19 cellular contexts compared by ENCODE assay signal in genomic region chr3:127492426-127492825, GRCh38.
DNase-seq lines count a peak whose midpoint lies in the region; ATAC-seq, FAIRE-seq and TF ChIP-seq lines count a peak whose summit lies in the region.
"Had no signal": no experiment of that assay in that cellular context is flagged by ENCODE, and none has a peak within 500 bp of the region (broad histone marks: within the 10 kb centered on the region; RNA-seq: fewer than 3 reads in every experiment).

No MANE protein-coding gene starts in this region.

- no peak for FAIRE-seq in H1 (lab: Jason Lieb, UNC)
- FAIRE-seq: A549, GM12892, GM18507 had no signal

- H3K79me1 ChIP-seq in H1 (ENCODE audit: low read depth, low read length): no peaks in the 10 kb centered on the region

- no peak for TF ChIP-seq EP300 in H1 (IDR thresholded peaks at IDR 0.05; ENCODE audit: borderline replicate concordance in 1 of 2, low read depth in 2 of 2, low read length in 2 of 2)

- no peak overlapping the region for H3K14ac ChIP-seq in H1 (ENCODE audit: insufficient read length)

- no peak for TF ChIP-seq RAD21 in H1 (IDR thresholded peaks at IDR 0.05 in 1 of 2, conservative IDR thresholded peaks at IDR 0.05 in 1 of 2; ENCODE audit: low read depth in 2 of 2, low read length in 2 of 2)

- H4K20me1 ChIP-seq in H1 (replicated peaks in 1 of 2; ENCODE audit: control insufficient read depth in 1 of 2, insufficient read depth in 2 of 2, low read length in 2 of 2): no peaks in the 10 kb centered on the region

- H4K8ac ChIP-seq in H1 (ENCODE audit: extremely low read depth, insufficient read depth, low read length): no peak overlapping the region

- H2AK5ac ChIP-seq in H1 (ENCODE audit: low read depth, low read length): no peak overlapping the region

- peak; percentile 44 for DNase-seq in activated CD4-positive, alpha-beta T cell treated with anti-CD3 and anti-CD28 coated beads, Interleukin-2, amount 10 ng/mL, durations not matched to agents 24 days and 14 days
- DNase-seq in activated CD4-positive, alpha-beta T cell treated with anti-CD3 and anti-CD28 coated beads, Interleukin-2, amount 50 U/mL, for 4 hours: no peak
- no peak for DNase-seq in H1 (ENCODE audit: low read depth in 1 of 2, low spot score in 2 of 2)
- peak; percentile 27 for DNase-seq in lung (ENCODE audit: low spot score)
- DNase-seq in activated CD4-positive, alpha-beta memory T cell treated with anti-CD3 and anti-CD28 coated beads, Interleukin-2, amount 10 ng/mL, durations not matched to agents 7 days and 5 days: no peak
- no peak for DNase-seq in KG1 (lab: John Stamatoyannopoulos, UW)
- DNase-seq: AML-193; CD4-positive, alpha-beta memory T cell; DMS153; DMS79; GDM1; H9 had no signal

- H3K9ac ChIP-seq in H1 (replicated peaks in 1 of 4; ENCODE audit: extremely low read depth in 1 of 4, low read depth in 3 of 4, low read length in 3 of 4): no peak overlapping the region

- H3K27me3 ChIP-seq in H1 (replicated peaks in 1 of 4; ENCODE audit: control insufficient read depth in 3 of 4, extremely low read depth in 1 of 4, insufficient read depth in 3 of 4, low read length in 3 of 4) (no peaks in the 10 kb centered on the region), lung (ENCODE audit: control insufficient read depth, insufficient read depth) (no peaks in the 10 kb centered on the region)

- intact Hi-C loops in activated CD4-positive, alpha-beta T cell treated with anti-CD3 and anti-CD28 coated beads, Interleukin-2, amount 10 ng/mL, durations not matched to agents 24 days and 14 days (cut with micrococcal nuclease): no loop called here

- H4K91ac ChIP-seq in H1 (replicated peaks; ENCODE audit: insufficient read length, low read length): peak overlapping the region; percentile 19

- no peak overlapping the region for H2BK5ac ChIP-seq in H1 (ENCODE audit: low read depth, low read length)

- no peaks in the 10 kb centered on the region for H3K4me1 Mint-ChIP-seq in activated CD4-positive, alpha-beta T cell treated with anti-CD3 and anti-CD28 coated beads, Interleukin-2, amount 10 ng/mL, durations not matched to agents 24 days and 14 days
- no peaks in the 10 kb centered on the region for H3K4me1 Mint-ChIP-seq in activated CD4-positive, alpha-beta memory T cell treated with anti-CD3 and anti-CD28 coated beads, Interleukin-2, amount 10 ng/mL, durations not matched to agents 7 days and 5 days
- H3K4me1 Mint-ChIP-seq: CD14-positive monocyte; CD4-positive, alpha-beta memory T cell had no signal

- no peak overlapping the region for H3K4me2 ChIP-seq in H1 (ENCODE audit: insufficient read depth in 1 of 2, low read depth in 2 of 2, low read length in 2 of 2)
- H3K4me2 ChIP-seq: A549, GM23338 had no signal

- peaks cover 8% of the 10 kb centered on the region for H3K27me3 Mint-ChIP-seq in activated CD4-positive, alpha-beta T cell treated with anti-CD3 and anti-CD28 coated beads, Interleukin-2, amount 10 ng/mL, durations not matched to agents 24 days and 14 days
- peaks cover 13% of the 10 kb centered on the region for H3K27me3 Mint-ChIP-seq in activated CD4-positive, alpha-beta memory T cell treated with anti-CD3 and anti-CD28 coated beads, Interleukin-2, amount 10 ng/mL, durations not matched to agents 7 days and 5 days

- no peak overlapping the region for H2AFZ ChIP-seq in H1 (ENCODE audit: low read length)
- H2AFZ ChIP-seq: GM23338 had no signal

- 88% methylated on average over 2 of the region's 2 CpGs; no CpG with 5 or more reads in 1 of the 2 experiments for WGBS in H1 (ENCODE audit: extremely low coverage in 1 of 2, insufficient coverage in 1 of 2, insufficient read length in 1 of 2, insufficient replicate concordance in 2 of 2, low coverage in 1 of 2, low lambda C conversion rate in 2 of 2, missing lambda C conversion rate in 1 of 2), 2 experiments
- WGBS in lung, 2 donors: 74 to 86% methylated on average over 2 of the region's 2 CpGs

- ATAC-seq in lung (ENCODE audit: insufficient read depth, low FRiP score) (no peak), HG03571 (IDR thresholded peaks at IDR 0.05; ENCODE audit: unreplicated experiment) (no peak)
- ATAC-seq: A549, GM23338 had no signal

- no peak for TF ChIP-seq POLR2A in H1 (IDR thresholded peaks at IDR 0.05; ENCODE audit: control extremely low read depth in 1 of 2, low read depth in 2 of 2, low read length in 2 of 2)

- H3K23ac ChIP-seq in H1 (ENCODE audit: insufficient read length): no peak overlapping the region

- no peaks in the 10 kb centered on the region for H3K9me3 Mint-ChIP-seq in activated CD4-positive, alpha-beta T cell treated with anti-CD3 and anti-CD28 coated beads, Interleukin-2, amount 10 ng/mL, durations not matched to agents 24 days and 14 days
- no peaks in the 10 kb centered on the region for H3K9me3 Mint-ChIP-seq in activated CD4-positive, alpha-beta memory T cell treated with anti-CD3 and anti-CD28 coated beads, Interleukin-2, amount 10 ng/mL, durations not matched to agents 7 days and 5 days

- no peak overlapping the region for H4K5ac ChIP-seq in H1 (ENCODE audit: insufficient read length, low read depth, low read length)

- no peak overlapping the region for H3K56ac ChIP-seq in H1 (replicated peaks; ENCODE audit: insufficient read length, low read depth, low read length)

- H3K9me3 ChIP-seq in H1 (ENCODE audit: insufficient read depth in 2 of 2, low read depth in 1 of 2, low read length in 1 of 2) (peaks cover 16 to 24% of the 10 kb centered on the region in 2 experiments), lung (ENCODE audit: control insufficient read depth in 2 of 2, insufficient read depth in 1 of 2, low read length in 1 of 2) (no peaks in the 10 kb centered on the region)
- H3K9me3 ChIP-seq: A549 had no signal

- no peaks in the 10 kb centered on the region for H3K23me2 ChIP-seq in H1 (ENCODE audit: low read depth, low read length)

- H3K36me3 ChIP-seq in H1 (ENCODE audit: control insufficient read depth in 2 of 4, insufficient read depth in 4 of 4, low read length in 3 of 4) (peaks cover 0 to 4% (median 2%) of the 10 kb centered on the region in 4 experiments; a peak in 2 of 8 replicates), lung (ENCODE audit: control insufficient read depth in 2 of 2, insufficient read depth in 2 of 2, low read length in 2 of 2) (no peaks in the 10 kb centered on the region)

- no peak overlapping the region for H3K18ac ChIP-seq in H1 (ENCODE audit: extremely low read depth, low read length)

- POLR2A ChIA-PET in H1 (lab: Charles Lee; ENCODE audit: partially characterized antibody): no interaction called here
- POLR2A ChIA-PET in activated CD4-positive, alpha-beta memory T cell treated with anti-CD3 and anti-CD28 coated beads, Interleukin-2, amount 10 ng/mL, durations not matched to agents 7 days and 5 days (lab: Charles Lee): no interaction called here

- CTCF ChIA-PET in H1 (lab: Charles Lee; ENCODE audit: partially characterized antibody): no interaction called here
- CTCF ChIA-PET in activated CD4-positive, alpha-beta memory T cell treated with anti-CD3 and anti-CD28 coated beads, Interleukin-2, amount 10 ng/mL, durations not matched to agents 7 days and 5 days (lab: Charles Lee): no interaction called here

- no peaks in the 10 kb centered on the region for H3K36me3 Mint-ChIP-seq in activated CD4-positive, alpha-beta T cell treated with anti-CD3 and anti-CD28 coated beads, Interleukin-2, amount 10 ng/mL, durations not matched to agents 24 days and 14 days (ENCODE audit: low read depth)
- no peaks in the 10 kb centered on the region for H3K36me3 Mint-ChIP-seq in activated CD4-positive, alpha-beta memory T cell treated with anti-CD3 and anti-CD28 coated beads, Interleukin-2, amount 10 ng/mL, durations not matched to agents 7 days and 5 days (ENCODE audit: low read depth)
- H3K36me3 Mint-ChIP-seq: CD14-positive monocyte; CD4-positive, alpha-beta memory T cell had no signal

- H3K4ac ChIP-seq in H1 (replicated peaks; ENCODE audit: insufficient read length, low read depth, low read length): peak overlapping the region; percentile 59

- H3K4me1 ChIP-seq in H1 (replicated peaks in 1 of 4; ENCODE audit: control insufficient read depth in 3 of 4, insufficient read depth in 4 of 4, low read length in 3 of 4) (peaks cover 0 to 4% (median 2%) of the 10 kb centered on the region in 4 experiments; a peak in 2 of 7 replicates), lung (ENCODE audit: control insufficient read depth in 2 of 2, insufficient read depth in 2 of 2, low read length in 2 of 2) (no peaks in the 10 kb centered on the region)
- H3K4me1 ChIP-seq: A549 had no signal

- H2BK120ac ChIP-seq in H1 (replicated peaks; ENCODE audit: low read depth, low read length): no peak overlapping the region

- H3K4me3 ChIP-seq in H1 (ENCODE audit: extremely low read depth in 1 of 4, insufficient read depth in 2 of 4, low read depth in 3 of 4, low read length in 4 of 4) (no peak overlapping the region), lung (no peak overlapping the region)
- H3K4me3 ChIP-seq: A549, GM23338 had no signal

- no peak overlapping the region; the same call in 1 of the 2 replicates for H2BK12ac ChIP-seq in H1 (ENCODE audit: low read depth, low read length)

- no peak overlapping the region for H3K4me3 Mint-ChIP-seq in activated CD4-positive, alpha-beta T cell treated with anti-CD3 and anti-CD28 coated beads, Interleukin-2, amount 10 ng/mL, durations not matched to agents 24 days and 14 days
- H3K4me3 Mint-ChIP-seq in activated CD4-positive, alpha-beta memory T cell treated with anti-CD3 and anti-CD28 coated beads, Interleukin-2, amount 10 ng/mL, durations not matched to agents 7 days and 5 days: no peak overlapping the region
- H3K4me3 Mint-ChIP-seq: CD14-positive monocyte; CD4-positive, alpha-beta memory T cell; GM23338; H9 had no signal

- no peaks in the 10 kb centered on the region for H3K79me2 ChIP-seq in H1 (ENCODE audit: control insufficient read depth in 1 of 2, insufficient read depth in 2 of 2, low read length in 2 of 2)

- no peak overlapping the region for H2BK15ac ChIP-seq in H1 (ENCODE audit: low read length)

- no peak overlapping the region for H3K27ac Mint-ChIP-seq in activated CD4-positive, alpha-beta T cell treated with anti-CD3 and anti-CD28 coated beads, Interleukin-2, amount 10 ng/mL, durations not matched to agents 24 days and 14 days
- no peak overlapping the region for H3K27ac Mint-ChIP-seq in activated CD4-positive, alpha-beta memory T cell treated with anti-CD3 and anti-CD28 coated beads, Interleukin-2, amount 10 ng/mL, durations not matched to agents 7 days and 5 days
- H3K27ac Mint-ChIP-seq: CD14-positive monocyte; CD4-positive, alpha-beta memory T cell; GM23338; H9 had no signal

- no peak overlapping the region for H2BK20ac ChIP-seq in H1 (ENCODE audit: low read length)

- H3K27ac ChIP-seq in H1 (ENCODE audit: low read depth, low read length) (no peak overlapping the region), lung (ENCODE audit: low read depth in 1 of 2, low read length in 1 of 2) (no peak overlapping the region)
- H3K27ac ChIP-seq: 22Rv1, A549 had no signal

- no peak for TF ChIP-seq CTCF in H1 (IDR thresholded peaks at IDR 0.05; ENCODE audit: control extremely low read depth in 1 of 3, insufficient read depth in 1 of 3, low read depth in 1 of 3, low read length in 3 of 3)
- TF ChIP-seq CTCF in lung (IDR thresholded peaks at IDR 0.05; ENCODE audit: control extremely low read depth, extremely low read depth): no peak

TF ChIP-seq in H1, 55 proteins besides CTCF, POLR2A, EP300 and RAD21 (continues in another document):
- TF ChIP-seq ZNF274 (IDR thresholded peaks at IDR 0.05; ENCODE audit: borderline replicate concordance, extremely low read depth, low read length) (no peak), SP4 (IDR thresholded peaks at IDR 0.05; ENCODE audit: low read length) (no peak)

Comparison
In these comparisons a context has a peak if more than half of its experiments do, and no peak if none do; other contexts are left out.
1. DNase-seq: peak in activated CD4-positive, alpha-beta T cell treated with anti-CD3 and anti-CD28 coated beads, Interleukin-2, amount 10 ng/mL, durations not matched to agents 24 days and 14 days (single experiment) and lung (single experiment); none in activated CD4-positive, alpha-beta T cell treated with anti-CD3 and anti-CD28 coated beads, Interleukin-2, amount 50 U/mL, for 4 hours (0 of 2), H1 (0 of 2), activated CD4-positive, alpha-beta memory T cell treated with anti-CD3 and anti-CD28 coated beads, Interleukin-2, amount 10 ng/mL, durations not matched to agents 7 days and 5 days (single experiment) and KG1 (single experiment).